9 cellular contexts compared by ENCODE assay signal in genomic region chr2:222304737-222305509, GRCh38. TPM values are rescaled to one million over a fixed set of nuclear protein-coding genes. Genes with fewer than 3 reads are reported as not detected.
DNase-seq lines count a peak whose midpoint lies in the region; ATAC-seq and TF ChIP-seq lines count a peak whose summit lies in the region.
"Had no signal": no experiment of that assay in that cellular context is flagged by ENCODE, and none has a peak within 500 bp of the region (broad histone marks: within the 10 kb centered on the region; RNA-seq: fewer than 3 reads in every experiment).

No MANE protein-coding gene starts in this region.

- H3K36me3 ChIP-seq in GM06990 (ENCODE audit: control insufficient read depth, insufficient read depth, low read length) (no peaks in the 10 kb centered on the region), osteoblast (ENCODE audit: insufficient read depth, low read length) (no peaks in the 10 kb centered on the region)
- no peaks in the 10 kb centered on the region for H3K36me3 ChIP-seq in effector memory CD4-positive, alpha-beta T cell (ENCODE audit: control insufficient read depth, insufficient read depth, low read length)

- ATAC-seq in HG02678 (IDR thresholded peaks at IDR 0.05; ENCODE audit: unreplicated experiment): no peak

- intact Hi-C loops in head of caudate nucleus (cut with DNase I): no loop called here

- no peaks in the 10 kb centered on the region for H3K79me2 ChIP-seq in osteoblast (ENCODE audit: insufficient read depth, low read length)

- peak; percentile 39 for TF ChIP-seq POLR2A in NB4 (IDR thresholded peaks at IDR 0.05; ENCODE audit: extremely low read depth, insufficient read length)

- H3K27me3 ChIP-seq in GM06990 (replicated peaks; ENCODE audit: control insufficient read depth, insufficient read depth, low read length) (peaks cover 7% of the 10 kb centered on the region), osteoblast (ENCODE audit: insufficient read depth, low read length) (peaks cover 99% of the 10 kb centered on the region)
- H3K27me3 ChIP-seq in effector memory CD4-positive, alpha-beta T cell (replicated peaks; ENCODE audit: control insufficient read depth, insufficient read depth, low read length, poor library complexity, severe bottlenecking): peaks cover 79% of the 10 kb centered on the region

- DNase-seq in GM06990 (ENCODE audit: extremely low read depth, insufficient read length): no peak
- DNase-seq in NB4 (ENCODE audit: low read depth): peak; percentile 86
- DNase-seq in effector memory CD4-positive, alpha-beta T cell: no peak
- DNase-seq in osteoblast (ENCODE audit: insufficient read length, low spot score, missing footprints): no peak
- no peak for DNase-seq in NCI-H187 treated with DMSO at 0.1 percent for 48 hours (lab: John Stamatoyannopoulos, UW)
- no peak for DNase-seq in effector CD4-positive, alpha-beta T cell
- DNase-seq in head of caudate nucleus: no peak

- no peaks in the 10 kb centered on the region for H4K20me1 ChIP-seq in osteoblast (ENCODE audit: insufficient read depth, low read length)

- H3K4me3 ChIP-seq in GM06990 (replicated peaks; ENCODE audit: low read depth, low read length) (peak overlapping the region; percentile 68), NB4 (ENCODE audit: low read depth, low read length) (peak overlapping the region; percentile 69), osteoblast (ENCODE audit: insufficient read depth, low read length) (peak overlapping the region; percentile 66)
- peak overlapping the region; percentile 45 for H3K4me3 ChIP-seq in effector memory CD4-positive, alpha-beta T cell (ENCODE audit: insufficient read depth, low read depth, low read length, poor library complexity, severe bottlenecking)

- peak overlapping the region; percentile 80 for H3K4me2 ChIP-seq in osteoblast (ENCODE audit: insufficient read depth, low read length)

- H2AFZ ChIP-seq in osteoblast (ENCODE audit: low read length): no peak overlapping the region

- H3K27ac ChIP-seq in effector memory CD4-positive, alpha-beta T cell (ENCODE audit: insufficient read depth, low read length, poor library complexity, severe bottlenecking): no peak overlapping the region
- H3K27ac ChIP-seq in osteoblast (ENCODE audit: low read depth, low read length): no peak overlapping the region

- no peaks in the 10 kb centered on the region for H3K9me3 ChIP-seq in effector memory CD4-positive, alpha-beta T cell (ENCODE audit: control insufficient read depth, low read length)
- H3K9me3 ChIP-seq in osteoblast (ENCODE audit: low read depth, low read length): no peaks in the 10 kb centered on the region

- H3K4me1 ChIP-seq in effector memory CD4-positive, alpha-beta T cell (ENCODE audit: control insufficient read depth, insufficient read depth, low read length, poor library complexity, severe bottlenecking): peaks cover 19% of the 10 kb centered on the region
- no peaks in the 10 kb centered on the region for H3K4me1 ChIP-seq in osteoblast (ENCODE audit: insufficient read depth, low read length)

- TF ChIP-seq CTCF in GM06990 (IDR thresholded peaks at IDR 0.05; ENCODE audit: insufficient read depth, low read length, poor library complexity, severe bottlenecking) (no peak), NB4 (IDR thresholded peaks at IDR 0.05; ENCODE audit: low read depth, low read length) (no peak), osteoblast (IDR thresholded peaks at IDR 0.05; ENCODE audit: extremely low read depth, low read depth, low read length) (no peak)

RNA-seq across cellular contexts. Expression of gene PAX3, which starts 6.1 kb away (rescaled TPM):
- under 0.01 TPM in 1 of 2 replicates, not detected in the other for total RNA-seq in osteoblast
- total RNA-seq: T-helper 2 cell treated with Interferon-gamma antibody and Interleukin-4, amounts not matched to agents 100 ng/mL and 5 ng/mL, for 36 hours had no signal
